Comparison of ENCODE assay signal across 8 cellular contexts in genomic region chr19:58558623-58559274, GRCh38. TPM values are rescaled to one million over a fixed set of nuclear protein-coding genes. Genes with fewer than 3 reads are reported as not detected.
A peak's percentile ranks its signal among the peaks of the same experiment; 100 is the strongest.
DNase-seq lines count a peak whose midpoint lies in the region; ATAC-seq and TF ChIP-seq lines count a peak whose summit lies in the region.

No MANE protein-coding gene starts in this region.

- DNase-seq in CD4-positive, alpha-beta T cell: peak; percentile 99 to 100 (median 100)
- DNase-seq in HuH-7.5 (ENCODE audit: low spot score) (peak; percentile 97), activated T-cell treated with anti-CD3 and anti-CD28 coated beads for 1 hour (ENCODE audit: low read depth) (peak; percentile 99), fibroblast of gingiva (ENCODE audit: low read depth) (peak; percentile 98), stomach (peak; percentile 99), SKM-1 (lab: John Stamatoyannopoulos, UW; ENCODE audit: unreplicated experiment) (no peak)
- peak; percentile 99 for DNase-seq in natural killer cell treated with Interleukin-12 subunit alpha and Interleukin-12 subunit beta and Interleukin-15 and Interleukin-18, amount 100 ng/mL, for 72 hours (ENCODE audit: low spot score)

- CTCF ChIA-PET in CD4-positive, alpha-beta T cell (lab: Charles Lee): interaction anchor here (1.0 to 1.4 kb wide), 2 partner anchors 39 to 44 kb away, joined by 3 to 4 read pairs; partner anchors contain the start of gene ZBTB45

- no peaks in the 10 kb centered on the region for H3K9me3 Mint-ChIP-seq in CD4-positive, alpha-beta T cell
- no peaks in the 10 kb centered on the region for H3K9me3 Mint-ChIP-seq in natural killer cell treated with Interleukin-12 subunit alpha and Interleukin-12 subunit beta and Interleukin-15 and Interleukin-18, amount 100 ng/mL, for 72 hours

- peak overlapping the region; percentile 88 for H3K27ac ChIP-seq in CD4-positive, alpha-beta T cell (ENCODE audit: low read depth, low read length)
- H3K27ac ChIP-seq in stomach: peak overlapping the region; percentile 100

- intact Hi-C loops in CD4-positive, alpha-beta T cell (cut with DNase I, micrococcal nuclease): loop anchor here (1.0 kb wide), 4 partner anchors 14 to 38 kb away; partner anchors contain the start of genes MZF1 (in 1 of the 2) and TRIM28 (in 1 of the 2)
- intact Hi-C loops in stomach (cut with DNase I; ENCODE audit: low total_unique reads): no loop called here

- POLR2A ChIA-PET in CD4-positive, alpha-beta T cell (lab: Charles Lee): interaction anchor here (0.5 to 7.0 kb wide), 4 partner anchors 13 to 39 kb away, joined by 3 to 63 read pairs (median 26); partner anchors contain the start of genes MZF1, TRIM28 and ZBTB45

- H3K4me3 ChIP-seq in stomach: peak overlapping the region; percentile 72 to 88 (median 80)

- H3K4me3 Mint-ChIP-seq in CD4-positive, alpha-beta T cell: peak overlapping the region; percentile 98
- peak overlapping the region; percentile 99 for H3K4me3 Mint-ChIP-seq in natural killer cell treated with Interleukin-12 subunit alpha and Interleukin-12 subunit beta and Interleukin-15 and Interleukin-18, amount 100 ng/mL, for 72 hours

- H3K36me3 ChIP-seq in stomach: peaks cover 15 to 21% (median 17%) of the 10 kb centered on the region in 4 donors

- H3K9me3 ChIP-seq in CD4-positive, alpha-beta T cell (ENCODE audit: control insufficient read depth, low read length): no peaks in the 10 kb centered on the region
- H3K9me3 ChIP-seq in stomach: no peaks in the 10 kb centered on the region

- TF ChIP-seq POLR2A in stomach (IDR thresholded peaks at IDR 0.05): no peak

- H3K27me3 Mint-ChIP-seq in CD4-positive, alpha-beta T cell: no peaks in the 10 kb centered on the region
- H3K27me3 Mint-ChIP-seq in natural killer cell treated with Interleukin-12 subunit alpha and Interleukin-12 subunit beta and Interleukin-15 and Interleukin-18, amount 100 ng/mL, for 72 hours: peaks cover 0 to 3% of the 10 kb centered on the region in 2 donors

- no peak for TF ChIP-seq CTCF in CD4-positive, alpha-beta T cell (IDR thresholded peaks at IDR 0.05)
- peak in 1 of 7 experiments; percentile 8 for TF ChIP-seq CTCF in stomach (IDR thresholded peaks at IDR 0.05)

- H3K36me3 Mint-ChIP-seq in CD4-positive, alpha-beta T cell (ENCODE audit: low read depth): peaks cover 52% of the 10 kb centered on the region
- H3K36me3 Mint-ChIP-seq in natural killer cell treated with Interleukin-12 subunit alpha and Interleukin-12 subunit beta and Interleukin-15 and Interleukin-18, amount 100 ng/mL, for 72 hours: peaks cover 17% of the 10 kb centered on the region

- WGBS in stomach, 5 donors: 0 to 1% (median 0%) methylated on average over 21 to 76 of the region's 76 CpGs

- peaks cover 82% of the 10 kb centered on the region for H3K4me1 Mint-ChIP-seq in CD4-positive, alpha-beta T cell (ENCODE audit: low read depth)
- H3K4me1 Mint-ChIP-seq in natural killer cell treated with Interleukin-12 subunit alpha and Interleukin-12 subunit beta and Interleukin-15 and Interleukin-18, amount 100 ng/mL, for 72 hours (ENCODE audit: low read depth in 2 of 2): peaks cover 56 to 61% of the 10 kb centered on the region in 2 donors

- no peak for TF ChIP-seq EP300 in stomach (IDR thresholded peaks at IDR 0.05)

- ATAC-seq in CD4-positive, alpha-beta T cell (ENCODE audit: poor library complexity): peak; percentile 70
- peak; percentile 47 for ATAC-seq in GM21447 (IDR thresholded peaks at IDR 0.05; ENCODE audit: unreplicated experiment)
- ATAC-seq in natural killer cell treated with Interleukin-12 subunit alpha and Interleukin-12 subunit beta and Interleukin-15 and Interleukin-18, amount 100 ng/mL, for 72 hours: peak; percentile 79 to 85

- H3K4me1 ChIP-seq in stomach: peaks cover 64 to 77% (median 77%) of the 10 kb centered on the region in 4 donors

- H3K27me3 ChIP-seq in CD4-positive, alpha-beta T cell (ENCODE audit: control insufficient read depth, insufficient read depth, low read length): no peaks in the 10 kb centered on the region
- H3K27me3 ChIP-seq in stomach: peaks cover 0 to 20% (median 9%) of the 10 kb centered on the region in 3 donors

- peak overlapping the region; percentile 96 for H3K27ac Mint-ChIP-seq in CD4-positive, alpha-beta T cell
- H3K27ac Mint-ChIP-seq in natural killer cell treated with Interleukin-12 subunit alpha and Interleukin-12 subunit beta and Interleukin-15 and Interleukin-18, amount 100 ng/mL, for 72 hours: peak overlapping the region; percentile 98 to 100

RNA-seq across cellular contexts. Expression of gene UBE2M, which starts 0.3 kb away (rescaled TPM):
- total RNA-seq in CD4-positive, alpha-beta T cell: 10 to 100 TPM; 29.0 to 31.0 TPM
- 100 to 1,000 TPM; 161 to 183 TPM for total RNA-seq in natural killer cell treated with Interleukin-12 subunit alpha and Interleukin-12 subunit beta and Interleukin-15 and Interleukin-18, amount 100 ng/mL, for 72 hours
- 10 to 100 TPM in 3 of 5 donors, 1 to 10 TPM in 1, not detected in 1; 9.8 to 35.3 (median 27.1) TPM for total RNA-seq in stomach
- 10 to 100 TPM; 35.5 to 51.5 (median 41.9) TPM for polyA plus RNA-seq in stomach

RNA-seq across cellular contexts. Expression of gene CHMP2A, which starts 3.8 kb away (rescaled TPM):
- 10 to 100 TPM; 60.5 to 62.4 TPM for total RNA-seq in CD4-positive, alpha-beta T cell
- total RNA-seq in natural killer cell treated with Interleukin-12 subunit alpha and Interleukin-12 subunit beta and Interleukin-15 and Interleukin-18, amount 100 ng/mL, for 72 hours: 10 to 100 TPM; 60.2 to 99.9 TPM
- 100 to 1,000 TPM in 2 of 5 donors, 10 to 100 TPM in 3; 55.8 to 260 (median 89.0) TPM for total RNA-seq in stomach
- polyA plus RNA-seq in stomach: 100 to 1,000 TPM; 195 to 338 (median 235) TPM

RNA-seq across cellular contexts. Expression of gene MZF1, which starts 14.4 kb away (rescaled TPM):
- 10 to 100 TPM; 21.0 to 21.1 TPM for total RNA-seq in CD4-positive, alpha-beta T cell
- 10 to 100 TPM; 20.9 to 28.8 TPM for total RNA-seq in natural killer cell treated with Interleukin-12 subunit alpha and Interleukin-12 subunit beta and Interleukin-15 and Interleukin-18, amount 100 ng/mL, for 72 hours
- 10 to 100 TPM; 14.0 to 84.9 (median 68.3) TPM for total RNA-seq in stomach
- polyA plus RNA-seq in stomach: 10 to 100 TPM; 16.1 to 33.2 (median 16.5) TPM

RNA-seq across cellular contexts. Expression of gene TRIM28, which starts 14.9 kb away (rescaled TPM):
- total RNA-seq in CD4-positive, alpha-beta T cell: 100 to 1,000 TPM; 549 to 553 TPM
- 100 to 1,000 TPM; 424 to 774 TPM for total RNA-seq in natural killer cell treated with Interleukin-12 subunit alpha and Interleukin-12 subunit beta and Interleukin-15 and Interleukin-18, amount 100 ng/mL, for 72 hours
- 100 to 1,000 TPM in 4 of 5 donors, 10 to 100 TPM in 1; 95.5 to 923 (median 243) TPM for total RNA-seq in stomach
- 100 to 1,000 TPM; 143 to 200 (median 171) TPM for polyA plus RNA-seq in stomach

RNA-seq across cellular contexts. Expression of gene ZBTB45, which starts 39.1 kb away (rescaled TPM):
- total RNA-seq in CD4-positive, alpha-beta T cell: 1 to 10 TPM; 5.7 to 6.3 TPM
- total RNA-seq in natural killer cell treated with Interleukin-12 subunit alpha and Interleukin-12 subunit beta and Interleukin-15 and Interleukin-18, amount 100 ng/mL, for 72 hours: 10 to 100 TPM; 18.0 to 25.9 TPM
- 10 to 100 TPM in 3 of 5 donors, 1 to 10 TPM in 1, not detected in 1; 2.4 to 49.0 (median 20.1) TPM for total RNA-seq in stomach
- polyA plus RNA-seq in stomach: 1 to 10 TPM; 5.6 to 8.2 (median 6.6) TPM

Comparison
In these comparisons a context has a peak if more than half of its experiments do, and no peak if none do; other contexts are left out.
1. RNA of gene UBE2M, which starts 0.3 kb away (total RNA-seq): 161 to 183 TPM in natural killer cell treated with Interleukin-12 subunit alpha and Interleukin-12 subunit beta and Interleukin-15 and Interleukin-18, amount 100 ng/mL, for 72 hours; 29.0 to 31.0 TPM in CD4-positive, alpha-beta T cell and 9.8 to 35.3 TPM in stomach; every median in the first group is over 4 times any median in the second.
2. Peak in every context shown above with its lines, with median percentiles within 50 percentile points of each other: ATAC-seq.